Comparison of ENCODE assay signal across 13 cellular contexts in the genomic region with DNA sequence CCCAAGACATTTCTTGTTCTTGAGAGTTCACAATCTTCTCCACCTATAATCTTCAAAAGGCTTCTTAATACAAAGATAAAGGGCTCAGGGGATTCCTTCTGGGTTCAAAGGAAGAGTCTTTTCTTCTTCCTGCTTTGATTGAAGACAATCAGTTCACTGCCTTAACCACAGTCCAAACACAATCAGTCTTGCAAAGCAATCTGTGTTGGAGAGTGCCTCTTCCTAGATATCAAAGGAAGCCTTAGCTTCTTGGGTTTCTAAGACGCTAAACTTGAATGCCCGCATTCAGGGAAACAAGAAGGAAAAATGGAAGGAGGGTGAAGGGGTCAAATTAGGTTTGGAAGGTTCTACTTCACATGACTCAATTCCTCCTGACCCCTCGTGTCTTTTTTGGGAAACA. TPM values are rescaled to one million over a fixed set of nuclear protein-coding genes. Genes with fewer than 3 reads are reported as not detected.
A peak's percentile ranks its signal among the peaks of the same experiment; 100 is the strongest.
DNase-seq lines count a peak whose midpoint lies in the region; ATAC-seq, FAIRE-seq and TF ChIP-seq lines count a peak whose summit lies in the region.
"Had no signal": no experiment of that assay in that cellular context is flagged by ENCODE, and none has a peak within 500 bp of the region (broad histone marks: within the 10 kb centered on the region; RNA-seq: fewer than 3 reads in every experiment).

No MANE protein-coding gene starts in this region.

- no peak overlapping the region for H4K8ac ChIP-seq in H1 (ENCODE audit: extremely low read depth, insufficient read depth, low read length)

- H3K18ac ChIP-seq in H1 (ENCODE audit: extremely low read depth, low read length), result peak overlapping the region; percentile 22; the same call in 1 of the 2 replicates

- H3K23ac ChIP-seq in H1 (ENCODE audit: insufficient read length), result no peak overlapping the region

- no peak overlapping the region for H3K14ac ChIP-seq in H1 (ENCODE audit: insufficient read length)

- peaks cover 30% of the 10 kb centered on the region for H3K79me1 ChIP-seq in H1 (ENCODE audit: low read depth, low read length)

- CTCF ChIA-PET in Panc1 (lab: Charles Lee), result no interaction called here
- CTCF ChIA-PET in H1 (lab: Charles Lee; ENCODE audit: partially characterized antibody), result interaction anchor here (0.6 to 6.0 kb wide), 6 partner anchors 9 to 715 kb away, joined by 3 to 48 read pairs (median 5); no protein-coding TSS in a partner anchor

- POLR2A ChIA-PET in Panc1 (lab: Charles Lee), result no interaction called here
- POLR2A ChIA-PET in H1 (lab: Charles Lee; ENCODE audit: partially characterized antibody), result interaction anchor here (1.0 to 4.0 kb wide), 5 partner anchors 10 to 122 kb away, joined by 3 to 13 read pairs (median 7); a partner anchor contains a TSS

- H3K36me3 Mint-ChIP-seq in activated CD4-positive, alpha-beta T cell treated with anti-CD3 and anti-CD28 coated beads, Interleukin-2, amount 10 ng/mL, durations not matched to agents 24 days and 14 days (ENCODE audit: low read depth), result peaks cover 36% of the 10 kb centered on the region
- peaks cover 7% of the 10 kb centered on the region for H3K36me3 Mint-ChIP-seq in progenitor cell of endocrine pancreas (ENCODE audit: insufficient read depth)

- H2AK5ac ChIP-seq in H1 (ENCODE audit: low read depth, low read length), result no peak overlapping the region

- peak overlapping the region; percentile 54 to 65; a peak in 3 of 4 replicates for H3K4me2 ChIP-seq in H1 (ENCODE audit: insufficient read depth in 1 of 2, low read depth in 2 of 2, low read length in 2 of 2)
- H3K4me2 ChIP-seq: A549 had no signal

- DNase-seq in activated CD4-positive, alpha-beta T cell treated with anti-CD3 and anti-CD28 coated beads, Interleukin-2, amount 10 ng/mL, durations not matched to agents 24 days and 14 days, result no peak
- DNase-seq in activated CD4-positive, alpha-beta T cell treated with anti-CD3 and anti-CD28 coated beads, Interleukin-2, amount 50 U/mL, for 4 hours, result no peak
- DNase-seq in Panc1 (ENCODE audit: low read depth, low spot score) (no peak), H1 (ENCODE audit: low read depth in 1 of 2, low spot score in 2 of 2) (no peak), progenitor cell of endocrine pancreas (ENCODE audit: low spot score, unreplicated experiment) (no peak), KBM-7 (no peak)
- DNase-seq: foreskin keratinocyte; GM23248; stimulated activated CD4-positive, alpha-beta T cell treated with anti-CD3 and anti-CD28 coated beads, Interleukin-12 subunit alpha, Interleukin-12 subunit beta, amount 100 ng/mL, for 4 hours; uterus had no signal

- no peak overlapping the region for H3K56ac ChIP-seq in H1 (replicated peaks; ENCODE audit: insufficient read length, low read depth, low read length)

- H3K4me3 Mint-ChIP-seq in activated CD4-positive, alpha-beta T cell treated with anti-CD3 and anti-CD28 coated beads, Interleukin-2, amount 10 ng/mL, durations not matched to agents 24 days and 14 days, result peak overlapping the region; percentile 80
- no peak overlapping the region for H3K4me3 Mint-ChIP-seq in progenitor cell of endocrine pancreas (ENCODE audit: low read depth)

- no peak overlapping the region for H2BK12ac ChIP-seq in H1 (ENCODE audit: low read depth, low read length)

- peaks cover 2 to 87% of the 10 kb centered on the region in 2 experiments; a peak in 3 of 4 replicates for H3K79me2 ChIP-seq in H1 (ENCODE audit: control insufficient read depth in 1 of 2, insufficient read depth in 2 of 2, low read length in 2 of 2)

- peaks cover 75% of the 10 kb centered on the region for H3K4me1 Mint-ChIP-seq in activated CD4-positive, alpha-beta T cell treated with anti-CD3 and anti-CD28 coated beads, Interleukin-2, amount 10 ng/mL, durations not matched to agents 24 days and 14 days
- H3K4me1 Mint-ChIP-seq in progenitor cell of endocrine pancreas (ENCODE audit: low read depth), result peaks cover 52% of the 10 kb centered on the region

- TF ChIP-seq RAD21 in H1 (IDR thresholded peaks at IDR 0.05 in 1 of 2, conservative IDR thresholded peaks at IDR 0.05 in 1 of 2; ENCODE audit: low read depth in 2 of 2, low read length in 2 of 2), result no peak

- H3K9me3 Mint-ChIP-seq in activated CD4-positive, alpha-beta T cell treated with anti-CD3 and anti-CD28 coated beads, Interleukin-2, amount 10 ng/mL, durations not matched to agents 24 days and 14 days, result no peaks in the 10 kb centered on the region
- no peaks in the 10 kb centered on the region for H3K9me3 Mint-ChIP-seq in progenitor cell of endocrine pancreas (ENCODE audit: low read depth)

- no peaks in the 10 kb centered on the region for H3K27me3 Mint-ChIP-seq in activated CD4-positive, alpha-beta T cell treated with anti-CD3 and anti-CD28 coated beads, Interleukin-2, amount 10 ng/mL, durations not matched to agents 24 days and 14 days
- no peaks in the 10 kb centered on the region for H3K27me3 Mint-ChIP-seq in progenitor cell of endocrine pancreas

- no peak overlapping the region for H2BK5ac ChIP-seq in H1 (ENCODE audit: low read depth, low read length)

- no peak overlapping the region for H3K4ac ChIP-seq in H1 (replicated peaks; ENCODE audit: insufficient read length, low read depth, low read length)

- H4K5ac ChIP-seq in H1 (ENCODE audit: insufficient read length, low read depth, low read length), result no peak overlapping the region

- no peak for ATAC-seq in Panc1
- ATAC-seq in HG03025 (IDR thresholded peaks at IDR 0.05; ENCODE audit: low FRiP score, unreplicated experiment), result no peak
- no peak for ATAC-seq in GM18519 (IDR thresholded peaks at IDR 0.05; ENCODE audit: low FRiP score, unreplicated experiment)
- ATAC-seq: A549, foreskin keratinocyte had no signal

- peak overlapping the region; percentile 94 for H3K27ac Mint-ChIP-seq in activated CD4-positive, alpha-beta T cell treated with anti-CD3 and anti-CD28 coated beads, Interleukin-2, amount 10 ng/mL, durations not matched to agents 24 days and 14 days
- H3K27ac Mint-ChIP-seq in progenitor cell of endocrine pancreas, result peak overlapping the region; percentile 73

- H3K4me3 ChIP-seq in Panc1 (ENCODE audit: low read depth in 2 of 2, low read length in 2 of 2) (no peak overlapping the region), H1 (ENCODE audit: extremely low read depth in 1 of 4, insufficient read depth in 2 of 4, low read depth in 3 of 4, low read length in 4 of 4) (peak overlapping the region in 1 of 4 experiments; percentile 28; a peak in 1 of 8 replicates)
- H3K4me3 ChIP-seq: A549, GM23248, uterus had no signal

- TSS peak; percentile 46 for BruUV-seq in Panc1 (replicated peaks; lab: Mats Ljungman, UMichigan)

- no peak overlapping the region for H4K91ac ChIP-seq in H1 (replicated peaks; ENCODE audit: insufficient read length, low read length)

- H2AFZ ChIP-seq in H1 (ENCODE audit: low read length), result no peak overlapping the region
- H2AFZ ChIP-seq: GM23248 had no signal

- H2BK20ac ChIP-seq in H1 (ENCODE audit: low read length), result no peak overlapping the region

- no peak for TF ChIP-seq CTCF in Panc1 (IDR thresholded peaks at IDR 0.05)
- no peak for TF ChIP-seq CTCF in H1 (IDR thresholded peaks at IDR 0.05; ENCODE audit: control extremely low read depth in 1 of 3, insufficient read depth in 1 of 3, low read depth in 1 of 3, low read length in 3 of 3)
- TF ChIP-seq CTCF in progenitor cell of endocrine pancreas (IDR thresholded peaks at IDR 0.05; ENCODE audit: unreplicated experiment), result no peak

- H4K20me1 ChIP-seq in H1 (replicated peaks in 1 of 2; ENCODE audit: control insufficient read depth in 1 of 2, insufficient read depth in 2 of 2, low read length in 2 of 2), result peaks cover 38 to 42% of the 10 kb centered on the region in 2 experiments

- no peaks in the 10 kb centered on the region for H3K23me2 ChIP-seq in H1 (ENCODE audit: low read depth, low read length)

- TF ChIP-seq POLR2A in H1 (IDR thresholded peaks at IDR 0.05; ENCODE audit: control extremely low read depth in 1 of 2, low read depth in 2 of 2, low read length in 2 of 2), result no peak

- intact Hi-C loops in activated CD4-positive, alpha-beta T cell treated with anti-CD3 and anti-CD28 coated beads, Interleukin-2, amount 10 ng/mL, durations not matched to agents 24 days and 14 days (cut with micrococcal nuclease), result loop anchor here (5.0 kb wide), 1 partner anchor 48 kb away; a partner anchor contains a TSS
- intact Hi-C loops in Panc1 (cut with micrococcal nuclease; ENCODE audit: unreplicated experiment), result no loop called here

- TF ChIP-seq EP300 in H1 (IDR thresholded peaks at IDR 0.05; ENCODE audit: borderline replicate concordance in 1 of 2, low read depth in 2 of 2, low read length in 2 of 2), result no peak

- H2BK120ac ChIP-seq in H1 (replicated peaks; ENCODE audit: low read depth, low read length), result no peak overlapping the region

- H3K36me3 ChIP-seq in Panc1 (ENCODE audit: control insufficient read depth, insufficient read depth, low read length), result no peaks in the 10 kb centered on the region
- peaks cover 0 to 3% (median 0%) of the 10 kb centered on the region in 4 experiments; a peak in 1 of 8 replicates for H3K36me3 ChIP-seq in H1 (ENCODE audit: control insufficient read depth in 2 of 4, insufficient read depth in 4 of 4, low read length in 3 of 4)
- H3K36me3 ChIP-seq: uterus had no signal

- no peaks in the 10 kb centered on the region for H3K27me3 ChIP-seq in Panc1 (ENCODE audit: control insufficient read depth, insufficient read depth, low read length)
- H3K27me3 ChIP-seq in H1 (replicated peaks in 1 of 4; ENCODE audit: control insufficient read depth in 3 of 4, extremely low read depth in 1 of 4, insufficient read depth in 3 of 4, low read length in 3 of 4), result no peaks in the 10 kb centered on the region; a peak in 1 of 7 replicates
- H3K27me3 ChIP-seq: foreskin keratinocyte, uterus had no signal

- FAIRE-seq in H1 (lab: Jason Lieb, UNC), result no peak
- FAIRE-seq: A549 had no signal

- H3K9ac ChIP-seq in H1 (replicated peaks in 1 of 4; ENCODE audit: extremely low read depth in 1 of 4, low read depth in 3 of 4, low read length in 3 of 4), result no peak overlapping the region
- H3K9ac ChIP-seq: GM23248 had no signal

- in situ Hi-C loops in Panc1 (cut with HindIII; ENCODE audit: low pct_unique_long_range_greater_than_20kb, low sequenced_read_pairs), result no loop called here
- in situ Hi-C loops in KBM-7 (cut with MboI; ENCODE audit: low pct_unique_long_range_greater_than_20kb, low sequenced_read_pairs), result no loop called here

- H3K27ac ChIP-seq in Panc1 (ENCODE audit: low read length) (no peak overlapping the region), H1 (ENCODE audit: low read depth, low read length) (no peak overlapping the region)
- H3K27ac ChIP-seq: A549, foreskin keratinocyte, GM23248 had no signal

- WGBS in H1 (ENCODE audit: extremely low coverage in 1 of 2, insufficient coverage in 1 of 2, insufficient read length in 1 of 2, insufficient replicate concordance in 2 of 2, low coverage in 1 of 2, low lambda C conversion rate in 2 of 2, missing lambda C conversion rate in 1 of 2), 2 experiments, result 69% methylated on average over 3 of the region's 3 CpGs; no CpG with 5 or more reads in 1 of the 2 experiments

- H3K9me3 ChIP-seq in Panc1 (ENCODE audit: control insufficient read depth, insufficient read depth, low read depth, low read length), result no peaks in the 10 kb centered on the region
- H3K9me3 ChIP-seq in H1 (ENCODE audit: insufficient read depth in 2 of 2, low read depth in 1 of 2, low read length in 1 of 2), result no peaks in the 10 kb centered on the region
- H3K9me3 ChIP-seq: A549, uterus had no signal

- no peak overlapping the region for H2BK15ac ChIP-seq in H1 (ENCODE audit: low read length)

- H3K4me1 ChIP-seq in Panc1 (ENCODE audit: control insufficient read depth, insufficient read depth, low read length) (peaks cover 17% of the 10 kb centered on the region), H1 (replicated peaks in 1 of 4; ENCODE audit: control insufficient read depth in 3 of 4, insufficient read depth in 4 of 4, low read length in 3 of 4) (peaks cover 31 to 54% (median 38%) of the 10 kb centered on the region in 4 experiments)
- H3K4me1 ChIP-seq: foreskin keratinocyte had no signal

RNA-seq across cellular contexts. Expression of a gene that starts 27.2 kb away (rescaled TPM):
- 105 and 114 TPM in 2 replicates for total RNA-seq in activated CD4-positive, alpha-beta T cell treated with anti-CD3 and anti-CD28 coated beads, Interleukin-2, amount 10 ng/mL, durations not matched to agents 24 days and 14 days
- total RNA-seq in Panc1 (2021; ENCODE audit: unreplicated experiment) (54.6 TPM), progenitor cell of endocrine pancreas (99.9 and 106 TPM in 2 replicates)
- polyA plus RNA-seq in Panc1 (2012; ENCODE audit: insufficient read length), result 69.7 TPM
- 87.0 and 95.4 TPM in 2 replicates for total RNA-seq in H1 (2021; fragmentation: NEBNext Ultra II Directional; extraction: Animal tissue kit (Norgen Biotek cat#: 25700))
- polyA plus RNA-seq in H1 (2011; rRNA removed), result 122 and 159 TPM in 2 replicates
- 120 TPM for polyA plus RNA-seq in H1 (2011; cell fraction: cytosol; rRNA removed)
- polyA plus RNA-seq in H1 (2011; cell fraction: nucleus; rRNA removed), result 149 TPM
- polyA plus RNA-seq in H1 (2012, experiment 1 of 2), result 62.4 to 96.0 TPM (median 89.7 TPM) in 4 replicates
- 57.9 TPM for polyA plus RNA-seq in H1 (2012, experiment 2 of 2)
- 102 TPM for polyA plus RNA-seq in H1 (2013, experiment 1 of 2)
- polyA plus RNA-seq in H1 (2013, experiment 2 of 2), result 98.7 TPM
- polyA minus RNA-seq in H1 (2011; rRNA and poly(A)+ RNA removed), result 52.2 and 53.3 TPM in 2 replicates
- 65.6 TPM for polyA minus RNA-seq in H1 (2011; cell fraction: cytosol; rRNA and poly(A)+ RNA removed)
- 34.1 TPM for polyA minus RNA-seq in H1 (2011; cell fraction: nucleus; rRNA and poly(A)+ RNA removed)

RNA-seq across cellular contexts. Expression of a gene that starts 36.7 kb away (rescaled TPM):
- 4.0 and 4.1 TPM in 2 replicates for total RNA-seq in activated CD4-positive, alpha-beta T cell treated with anti-CD3 and anti-CD28 coated beads, Interleukin-2, amount 10 ng/mL, durations not matched to agents 24 days and 14 days
- 9.2 TPM for total RNA-seq in Panc1 (2021; ENCODE audit: unreplicated experiment)
- 9.1 TPM for polyA plus RNA-seq in Panc1 (2012; ENCODE audit: insufficient read length)
- 1.8 and 2.1 TPM in 2 replicates for total RNA-seq in H1 (2021; fragmentation: NEBNext Ultra II Directional; extraction: Animal tissue kit (Norgen Biotek cat#: 25700))
- polyA plus RNA-seq in H1 (2011; rRNA removed), result 2.4 and 4.2 TPM in 2 replicates
- 4.2 TPM for polyA plus RNA-seq in H1 (2011; cell fraction: cytosol; rRNA removed)
- polyA plus RNA-seq in H1 (2011; cell fraction: nucleus; rRNA removed), result 8.2 TPM
- polyA plus RNA-seq in H1 (2012, experiment 1 of 2), result 1.9 to 3.7 TPM (median 2.8 TPM) in 4 replicates
- polyA plus RNA-seq in H1 (2012, experiment 2 of 2), result 1.7 TPM
- 2.1 TPM for polyA plus RNA-seq in H1 (2013, experiment 1 of 2)
- 1.4 TPM for polyA plus RNA-seq in H1 (2013, experiment 2 of 2)
- 0.24 and 0.47 TPM in 2 replicates for polyA minus RNA-seq in H1 (2011; rRNA and poly(A)+ RNA removed)
- 0.66 TPM for polyA minus RNA-seq in H1 (2011; cell fraction: cytosol; rRNA and poly(A)+ RNA removed)
- polyA minus RNA-seq in H1 (2011; cell fraction: nucleus; rRNA and poly(A)+ RNA removed), result 1.1 TPM
- total RNA-seq in progenitor cell of endocrine pancreas, result 22.1 and 22.5 TPM in 2 replicates

RNA-seq across cellular contexts. Expression of a gene that starts 46.1 kb away (rescaled TPM):
- total RNA-seq in activated CD4-positive, alpha-beta T cell treated with anti-CD3 and anti-CD28 coated beads, Interleukin-2, amount 10 ng/mL, durations not matched to agents 24 days and 14 days, result 2.7 and 3.2 TPM in 2 replicates
- total RNA-seq in Panc1 (2021; ENCODE audit: unreplicated experiment), result 5.2 TPM
- polyA plus RNA-seq in Panc1 (2012; ENCODE audit: insufficient read length), result 3.6 TPM
- total RNA-seq in H1 (2021; fragmentation: NEBNext Ultra II Directional; extraction: Animal tissue kit (Norgen Biotek cat#: 25700)), result 1.2 and 1.3 TPM in 2 replicates
- polyA plus RNA-seq in H1 (2011; rRNA removed), result 2.2 and 3.9 TPM in 2 replicates
- polyA plus RNA-seq in H1 (2011; cell fraction: cytosol; rRNA removed), result 3.9 TPM
- polyA plus RNA-seq in H1 (2011; cell fraction: nucleus; rRNA removed), result 5.9 TPM
- 1.3 to 2.1 TPM (median 1.8 TPM) in 4 replicates for polyA plus RNA-seq in H1 (2012, experiment 1 of 2)
- 1.1 TPM for polyA plus RNA-seq in H1 (2012, experiment 2 of 2)
- polyA plus RNA-seq in H1 (2013, experiment 1 of 2), result 1.2 TPM
- 1.5 TPM for polyA plus RNA-seq in H1 (2013, experiment 2 of 2)
- 0.56 and 1.1 TPM in 2 replicates for polyA minus RNA-seq in H1 (2011; rRNA and poly(A)+ RNA removed)
- 2.6 TPM for polyA minus RNA-seq in H1 (2011; cell fraction: cytosol; rRNA and poly(A)+ RNA removed)
- polyA minus RNA-seq in H1 (2011; cell fraction: nucleus; rRNA and poly(A)+ RNA removed), result 2.6 TPM
- total RNA-seq in progenitor cell of endocrine pancreas, result 13.9 and 15.2 TPM in 2 replicates

RNA-seq across cellular contexts. Expression of a gene that starts 47.2 kb away (rescaled TPM):
- 237 and 251 TPM in 2 replicates for total RNA-seq in activated CD4-positive, alpha-beta T cell treated with anti-CD3 and anti-CD28 coated beads, Interleukin-2, amount 10 ng/mL, durations not matched to agents 24 days and 14 days
- 242 TPM for total RNA-seq in Panc1 (2021; ENCODE audit: unreplicated experiment)
- polyA plus RNA-seq in Panc1 (2012; ENCODE audit: insufficient read length), result 386 TPM
- total RNA-seq in H1 (2021; fragmentation: NEBNext Ultra II Directional; extraction: Animal tissue kit (Norgen Biotek cat#: 25700)), result 205 and 206 TPM in 2 replicates
- polyA plus RNA-seq in H1 (2011; rRNA removed), result 1,037 and 1,353 TPM in 2 replicates
- polyA plus RNA-seq in H1 (2011; cell fraction: cytosol; rRNA removed), result 521 TPM
- polyA plus RNA-seq in H1 (2011; cell fraction: nucleus; rRNA removed), result 400 TPM
- polyA plus RNA-seq in H1 (2012, experiment 1 of 2), result 90.6 to 331 TPM (median 298 TPM) in 4 replicates
- polyA plus RNA-seq in H1 (2012, experiment 2 of 2), result 720 TPM
- 258 TPM for polyA plus RNA-seq in H1 (2013, experiment 1 of 2)
- 272 TPM for polyA plus RNA-seq in H1 (2013, experiment 2 of 2)
- 28.0 and 42.3 TPM in 2 replicates for polyA minus RNA-seq in H1 (2011; rRNA and poly(A)+ RNA removed)
- 42.3 TPM for polyA minus RNA-seq in H1 (2011; cell fraction: cytosol; rRNA and poly(A)+ RNA removed)
- polyA minus RNA-seq in H1 (2011; cell fraction: nucleus; rRNA and poly(A)+ RNA removed), result 35.8 TPM
- 210 and 217 TPM in 2 replicates for total RNA-seq in progenitor cell of endocrine pancreas
